ENCODE assay signal across 10 cellular contexts in genomic region chr3:169387751-169388696, GRCh38.
DNase-seq lines count a peak whose midpoint lies in the region; ATAC-seq and TF ChIP-seq lines count a peak whose summit lies in the region.
"Had no signal": no experiment of that assay in that cellular context is flagged by ENCODE, and none has a peak within 500 bp of the region (broad histone marks: within the 10 kb centered on the region; RNA-seq: fewer than 3 reads in every experiment).

No MANE protein-coding gene starts in this region.

- H3K9me3 ChIP-seq in BLaER1, result no peaks in the 10 kb centered on the region
- H3K9me3 ChIP-seq in trophoblast cell (ENCODE audit: insufficient read depth, low read depth, low read length), result no peaks in the 10 kb centered on the region

- ATAC-seq in left ventricle myocardium superior (peak; percentile 90), HG03378 (IDR thresholded peaks at IDR 0.05; ENCODE audit: unreplicated experiment) (no peak), GM18498 (IDR thresholded peaks at IDR 0.05; ENCODE audit: unreplicated experiment) (no peak), HG03139 (IDR thresholded peaks at IDR 0.05; ENCODE audit: unreplicated experiment) (no peak)

- no peak overlapping the region for H3K27ac ChIP-seq in BLaER1
- peak overlapping the region; percentile 50; the same call in 1 of the 2 replicates for H3K27ac ChIP-seq in VCaP
- no peak overlapping the region for H3K27ac ChIP-seq in trophoblast cell (ENCODE audit: low read depth, low read length)

- H3K4me1 ChIP-seq in BLaER1, result peaks cover 6% of the 10 kb centered on the region
- H3K4me1 ChIP-seq in trophoblast cell (ENCODE audit: control insufficient read depth in 1 of 2, insufficient read depth in 2 of 2, low read length in 2 of 2), result peaks cover 4 to 7% of the 10 kb centered on the region in 2 experiments

- no peaks in the 10 kb centered on the region for H4K20me1 ChIP-seq in BLaER1

- H4K12ac ChIP-seq in trophoblast cell (ENCODE audit: low read depth, low read length), result no peak overlapping the region

- no peak overlapping the region for H3K9ac ChIP-seq in BLaER1
- H3K9ac ChIP-seq in trophoblast cell (ENCODE audit: low read length), result no peak overlapping the region

- no peak overlapping the region for H3K23ac ChIP-seq in trophoblast cell (ENCODE audit: low read length)

- H3K36me3 ChIP-seq in BLaER1, result no peaks in the 10 kb centered on the region
- no peaks in the 10 kb centered on the region for H3K36me3 ChIP-seq in trophoblast cell (ENCODE audit: control insufficient read depth in 1 of 2, insufficient read depth in 2 of 2, low read length in 2 of 2)

- H3K79me2 ChIP-seq in trophoblast cell (ENCODE audit: control insufficient read depth, insufficient read depth, low read length, poor library complexity), result no peaks in the 10 kb centered on the region

- intact Hi-C loops in left ventricle myocardium superior (cut with micrococcal nuclease), result no loop called here

- no peak overlapping the region for H2BK120ac ChIP-seq in trophoblast cell (ENCODE audit: insufficient read depth, low read length, poor library complexity)

- no peaks in the 10 kb centered on the region for H3K27me3 ChIP-seq in BLaER1
- H3K27me3 ChIP-seq in trophoblast cell (ENCODE audit: insufficient read depth, low read length), result no peaks in the 10 kb centered on the region

- peaks cover 13% of the 10 kb centered on the region for H3K79me1 ChIP-seq in trophoblast cell (ENCODE audit: low read length)

- peak overlapping the region; percentile 50 for H4K91ac ChIP-seq in trophoblast cell (ENCODE audit: low read depth, low read length)

- H2AFZ ChIP-seq in trophoblast cell (ENCODE audit: insufficient read depth, low read length, poor library complexity), result peak overlapping the region; percentile 70

- peak overlapping the region; percentile 82 for H2BK12ac ChIP-seq in trophoblast cell (ENCODE audit: low read length)

- peak overlapping the region; percentile 27 for H2BK5ac ChIP-seq in trophoblast cell (ENCODE audit: low read depth, low read length, poor library complexity)

- H3K4me3 ChIP-seq in BLaER1 (no peak overlapping the region), trophoblast cell (ENCODE audit: low read depth, low read length) (no peak overlapping the region)

- no CpG with 5 or more reads among the region's 9 CpGs for WGBS in trophoblast cell (ENCODE audit: extremely low coverage, insufficient coverage, insufficient read length)

- peak overlapping the region; percentile 92 for H2AK5ac ChIP-seq in trophoblast cell (ENCODE audit: low read length)

- no peak overlapping the region for H3K14ac ChIP-seq in trophoblast cell (ENCODE audit: low read length)

- peak overlapping the region; percentile 82 for H3K18ac ChIP-seq in trophoblast cell (ENCODE audit: low read length)

- H3K4ac ChIP-seq in trophoblast cell (ENCODE audit: low read depth, low read length), result no peak overlapping the region

- H3K4me2 ChIP-seq in BLaER1 (peak overlapping the region; percentile 32), trophoblast cell (ENCODE audit: low read length) (no peak overlapping the region)

- TF ChIP-seq CTCF in VCaP (conservative IDR thresholded peaks at IDR 0.05), result no peak

- H4K8ac ChIP-seq in trophoblast cell (ENCODE audit: low read depth, low read length), result no peak overlapping the region

- peak; percentile 65 for DNase-seq in left ventricle myocardium superior
- DNase-seq in trophoblast cell, result no peak
- no peak for DNase-seq in NCI-H146 treated with DMSO at 0.1 percent for 48 hours (lab: John Stamatoyannopoulos, UW; ENCODE audit: unreplicated experiment)
- DNase-seq: activated CD4-positive, alpha-beta T cell treated with anti-CD3 and anti-CD28 coated beads, Interleukin-2, amount 50 U/mL, for 48 hours; stimulated activated CD4-positive, alpha-beta T cell treated with anti-CD3 and anti-CD28 coated beads, Interleukin-2, amount 100 ng/mL, for 24 hours had no signal
